17 cellular contexts compared by ENCODE assay signal in the genomic region with DNA sequence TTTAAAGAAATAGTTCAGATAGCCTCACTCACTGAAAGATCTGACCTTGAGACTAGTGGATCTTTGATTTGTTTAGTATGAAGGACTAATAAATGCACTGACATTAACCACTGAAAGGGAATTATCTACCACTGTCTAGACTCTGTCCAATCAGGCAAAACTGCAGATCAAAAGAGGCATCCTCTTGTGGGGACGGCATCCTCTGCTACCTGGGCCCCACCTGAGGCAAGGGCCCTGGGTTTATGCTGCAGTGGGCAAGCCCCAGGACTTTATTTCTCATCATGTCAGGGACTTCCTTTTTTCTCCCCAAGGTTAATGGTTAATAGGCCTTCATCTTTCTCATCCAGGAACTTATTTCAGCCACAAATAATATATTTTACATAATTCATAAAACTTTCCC. TPM values are rescaled to one million over a fixed set of nuclear protein-coding genes. Genes with fewer than 3 reads are reported as not detected.
DNase-seq lines count a peak whose midpoint lies in the region; ATAC-seq and TF ChIP-seq lines count a peak whose summit lies in the region.
"Had no signal": no experiment of that assay in that cellular context is flagged by ENCODE, and none has a peak within 500 bp of the region (broad histone marks: within the 10 kb centered on the region; RNA-seq: fewer than 3 reads in every experiment).

No MANE protein-coding gene starts in this region.

- no peak for DNase-seq in CD4-positive, alpha-beta T cell
- no peak for DNase-seq in natural killer cell treated with Interleukin-12 subunit alpha and Interleukin-12 subunit beta and Interleukin-15 and Interleukin-18, amount 100 ng/mL, for 72 hours (ENCODE audit: low spot score)
- no peak for DNase-seq in UCSD-AML1 (lab: John Stamatoyannopoulos, UW; ENCODE audit: unreplicated experiment)
- DNase-seq in LoVo (ENCODE audit: low spot score), result no peak
- DNase-seq: aorta; effector CD8-positive, alpha-beta T cell; H9; left lung; NCI-H1092 treated with DMSO at 0.1 percent for 48 hours; NCI-H524; stimulated activated naive CD4-positive, alpha-beta T cell; transverse colon had no signal

- TF ChIP-seq POLR2A in GM19099 (IDR thresholded peaks at IDR 0.05; ENCODE audit: extremely low read depth, insufficient read length, low read depth), result peak; percentile 23

- no peaks in the 10 kb centered on the region for H3K27me3 ChIP-seq in CD4-positive, alpha-beta T cell (ENCODE audit: control insufficient read depth, insufficient read depth, low read length)
- H3K27me3 ChIP-seq: left lung, transverse colon had no signal

- no peaks in the 10 kb centered on the region for H3K9me3 ChIP-seq in CD4-positive, alpha-beta T cell (ENCODE audit: control insufficient read depth, low read length)
- H3K9me3 ChIP-seq: left lung, transverse colon had no signal

- CTCF ChIA-PET in CD4-positive, alpha-beta T cell (lab: Charles Lee), result interaction anchor here (1.2 kb wide), 1 partner anchor 14 kb away, joined by 4 read pairs; no protein-coding TSS in a partner anchor

- no peak for ATAC-seq in CD4-positive, alpha-beta T cell (ENCODE audit: poor library complexity)
- ATAC-seq in natural killer cell treated with Interleukin-12 subunit alpha and Interleukin-12 subunit beta and Interleukin-15 and Interleukin-18, amount 100 ng/mL, for 72 hours, result no peak
- ATAC-seq in GM21528 (IDR thresholded peaks at IDR 0.05; ENCODE audit: low FRiP score, unreplicated experiment), result no peak
- ATAC-seq: left lung, sciatic nerve had no signal

- peaks cover 99% of the 10 kb centered on the region for H3K36me3 Mint-ChIP-seq in CD4-positive, alpha-beta T cell (ENCODE audit: low read depth)
- peaks cover 35% of the 10 kb centered on the region for H3K36me3 Mint-ChIP-seq in activated naive CD8-positive, alpha-beta T cell
- H3K36me3 Mint-ChIP-seq in natural killer cell treated with Interleukin-12 subunit alpha and Interleukin-12 subunit beta and Interleukin-15 and Interleukin-18, amount 100 ng/mL, for 72 hours, result peaks cover 59% of the 10 kb centered on the region

- H3K9me3 Mint-ChIP-seq in CD4-positive, alpha-beta T cell, result no peaks in the 10 kb centered on the region
- no peaks in the 10 kb centered on the region for H3K9me3 Mint-ChIP-seq in activated naive CD8-positive, alpha-beta T cell (ENCODE audit: low read depth)
- H3K9me3 Mint-ChIP-seq in natural killer cell treated with Interleukin-12 subunit alpha and Interleukin-12 subunit beta and Interleukin-15 and Interleukin-18, amount 100 ng/mL, for 72 hours, result no peaks in the 10 kb centered on the region
- H3K9me3 Mint-ChIP-seq: central memory CD8-positive, alpha-beta T cell; H9 had no signal

- POLR2A ChIA-PET in CD4-positive, alpha-beta T cell (lab: Charles Lee), result interaction anchor here (0.9 to 1.3 kb wide), 5 partner anchors 10 to 33 kb away, joined by 3 to 7 read pairs (median 3); a partner anchor contains a TSS

- H3K27me3 Mint-ChIP-seq in CD4-positive, alpha-beta T cell, result no peaks in the 10 kb centered on the region
- no peaks in the 10 kb centered on the region for H3K27me3 Mint-ChIP-seq in activated naive CD8-positive, alpha-beta T cell
- H3K27me3 Mint-ChIP-seq in natural killer cell treated with Interleukin-12 subunit alpha and Interleukin-12 subunit beta and Interleukin-15 and Interleukin-18, amount 100 ng/mL, for 72 hours, result no peaks in the 10 kb centered on the region
- H3K27me3 Mint-ChIP-seq: central memory CD8-positive, alpha-beta T cell had no signal

- no peak overlapping the region for H3K27ac ChIP-seq in CD4-positive, alpha-beta T cell (ENCODE audit: low read depth, low read length)
- H3K27ac ChIP-seq: transverse colon had no signal

- TF ChIP-seq CTCF in CD4-positive, alpha-beta T cell (IDR thresholded peaks at IDR 0.05), result no peak

- peak overlapping the region; percentile 87 for H3K27ac Mint-ChIP-seq in CD4-positive, alpha-beta T cell
- H3K27ac Mint-ChIP-seq in activated naive CD8-positive, alpha-beta T cell, result peak overlapping the region; percentile 94
- H3K27ac Mint-ChIP-seq in natural killer cell treated with Interleukin-12 subunit alpha and Interleukin-12 subunit beta and Interleukin-15 and Interleukin-18, amount 100 ng/mL, for 72 hours, result peak overlapping the region; percentile 47 to 50
- H3K27ac Mint-ChIP-seq: H9 had no signal

- H3K4me1 Mint-ChIP-seq in CD4-positive, alpha-beta T cell (ENCODE audit: low read depth), result peaks cover 61% of the 10 kb centered on the region
- H3K4me1 Mint-ChIP-seq in activated naive CD8-positive, alpha-beta T cell (ENCODE audit: low read depth), result peaks cover 76% of the 10 kb centered on the region
- peaks cover 3 to 5% of the 10 kb centered on the region in 2 donors for H3K4me1 Mint-ChIP-seq in natural killer cell treated with Interleukin-12 subunit alpha and Interleukin-12 subunit beta and Interleukin-15 and Interleukin-18, amount 100 ng/mL, for 72 hours (ENCODE audit: low read depth in 2 of 2)
- H3K4me1 Mint-ChIP-seq: H9 had no signal

- no peak overlapping the region for H3K4me3 Mint-ChIP-seq in CD4-positive, alpha-beta T cell
- H3K4me3 Mint-ChIP-seq in activated naive CD8-positive, alpha-beta T cell, result no peak overlapping the region
- no peak overlapping the region for H3K4me3 Mint-ChIP-seq in natural killer cell treated with Interleukin-12 subunit alpha and Interleukin-12 subunit beta and Interleukin-15 and Interleukin-18, amount 100 ng/mL, for 72 hours
- H3K4me3 Mint-ChIP-seq: central memory CD8-positive, alpha-beta T cell; H9 had no signal

- intact Hi-C loops in CD4-positive, alpha-beta T cell (cut with DNase I, micrococcal nuclease), result no loop called here

RNA-seq across cellular contexts. Expression of a gene that starts 32.2 kb away (rescaled TPM):
- total RNA-seq in CD4-positive, alpha-beta T cell, result 10 to 100 TPM; 56.6 to 57.8 TPM
- 100 to 1,000 TPM; 145 to 252 TPM for total RNA-seq in natural killer cell treated with Interleukin-12 subunit alpha and Interleukin-12 subunit beta and Interleukin-15 and Interleukin-18, amount 100 ng/mL, for 72 hours
